ENCODE assay signal across 1 cellular context in the genomic region with DNA sequence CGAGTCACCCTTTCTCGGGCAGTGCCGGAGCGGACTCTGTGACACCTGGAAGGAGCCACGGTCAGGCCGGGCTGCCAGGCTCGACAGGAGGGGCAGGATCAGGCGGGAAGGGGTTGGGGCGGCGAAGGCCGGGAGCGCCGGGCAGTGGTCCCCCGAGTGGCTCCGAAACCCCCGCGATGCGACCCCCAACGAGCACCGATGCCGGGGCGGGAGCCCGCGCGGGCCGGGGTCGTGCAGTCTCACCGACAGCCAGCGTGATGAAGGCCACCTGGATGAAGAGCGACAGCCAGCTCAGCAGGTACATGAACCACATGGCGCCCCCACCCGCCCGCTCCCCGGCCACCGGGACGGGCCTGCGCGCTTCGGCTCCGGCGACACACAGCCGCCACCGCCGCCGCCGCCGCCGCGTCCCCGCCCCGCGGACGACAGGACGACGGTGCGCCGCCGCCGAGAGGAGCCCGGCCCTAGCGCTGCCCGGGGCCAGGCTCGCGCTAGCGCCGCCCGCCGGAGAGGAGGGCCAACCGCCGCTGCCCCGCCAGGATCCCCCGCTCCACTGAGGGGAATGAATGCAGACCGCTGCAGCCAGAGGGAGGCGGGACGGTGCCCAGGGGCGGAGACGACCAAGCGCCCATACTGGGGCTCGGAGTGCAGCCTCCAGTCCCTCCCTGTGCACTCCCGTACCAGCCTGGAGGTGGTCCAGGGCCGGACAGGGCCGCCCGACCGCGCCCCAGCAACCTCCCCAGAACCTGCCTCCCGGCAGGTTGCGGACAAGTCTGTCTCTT.
A peak's percentile ranks its signal among the peaks of the same experiment; 100 is the strongest.
TF ChIP-seq lines count a peak whose summit lies in the region.

A gene (minus strand): TSS at position 429 of the 782 bp plus-strand sequence. CDS start 116 bp downstream, at position 313.

TF ChIP-seq in HEK293, 187 proteins besides CTCF, POLR2A, EP300 and RAD21 (continued from another document):
- TF ChIP-seq, protein P1, sequence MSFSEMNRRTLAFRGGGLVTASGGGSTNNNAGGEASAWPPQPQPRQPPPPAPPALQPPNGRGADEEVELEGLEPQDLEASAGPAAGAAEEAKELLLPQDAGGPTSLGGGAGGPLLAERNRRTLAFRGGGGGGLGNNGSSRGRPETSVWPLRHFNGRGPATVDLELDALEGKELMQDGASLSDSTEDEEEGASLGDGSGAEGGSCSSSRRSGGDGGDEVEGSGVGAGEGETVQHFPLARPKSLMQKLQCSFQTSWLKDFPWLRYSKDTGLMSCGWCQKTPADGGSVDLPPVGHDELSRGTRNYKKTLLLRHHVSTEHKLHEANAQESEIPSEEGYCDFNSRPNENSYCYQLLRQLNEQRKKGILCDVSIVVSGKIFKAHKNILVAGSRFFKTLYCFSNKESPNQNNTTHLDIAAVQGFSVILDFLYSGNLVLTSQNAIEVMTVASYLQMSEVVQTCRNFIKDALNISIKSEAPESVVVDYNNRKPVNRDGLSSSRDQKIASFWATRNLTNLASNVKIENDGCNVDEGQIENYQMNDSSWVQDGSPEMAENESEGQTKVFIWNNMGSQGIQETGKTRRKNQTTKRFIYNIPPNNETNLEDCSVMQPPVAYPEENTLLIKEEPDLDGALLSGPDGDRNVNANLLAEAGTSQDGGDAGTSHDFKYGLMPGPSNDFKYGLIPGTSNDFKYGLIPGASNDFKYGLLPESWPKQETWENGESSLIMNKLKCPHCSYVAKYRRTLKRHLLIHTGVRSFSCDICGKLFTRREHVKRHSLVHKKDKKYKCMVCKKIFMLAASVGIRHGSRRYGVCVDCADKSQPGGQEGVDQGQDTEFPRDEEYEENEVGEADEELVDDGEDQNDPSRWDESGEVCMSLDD (tag by site-specific recombination; IDR thresholded peaks at IDR 0.05): no peak
- TF ChIP-seq ZNF391 (tag by site-specific recombination; IDR thresholded peaks at IDR 0.05; ENCODE audit: borderline replicate concordance, low read depth): 0 out of 2 replicates have a peak, but pooled peaks have one; percentile 54
- TF ChIP-seq WT1 (tag by site-specific recombination; IDR thresholded peaks at IDR 0.05): peak; percentile 51; the same call in 1 of the 2 replicates
- TF ChIP-seq ZNF184 (tag by site-specific recombination; IDR thresholded peaks at IDR 0.05): no peak
- TF ChIP-seq ZNF48 (tag by site-specific recombination; IDR thresholded peaks at IDR 0.05): no peak
- peak; percentile 49; the same call in 1 of the 2 replicates for TF ChIP-seq KLF8 (tag by site-specific recombination; IDR thresholded peaks at IDR 0.05)
- 0 out of 2 replicates have a peak, but pooled peaks have one; percentile 36 for TF ChIP-seq ZXDB (tag by site-specific recombination; IDR thresholded peaks at IDR 0.05)
- 0 out of 2 replicates have a peak, but pooled peaks have one; percentile 3 for TF ChIP-seq GLIS1 (tag by site-specific recombination; IDR thresholded peaks at IDR 0.05)
- TF ChIP-seq ZNF174 (tag by site-specific recombination; IDR thresholded peaks at IDR 0.05): no peak
- TF ChIP-seq, protein P2, sequence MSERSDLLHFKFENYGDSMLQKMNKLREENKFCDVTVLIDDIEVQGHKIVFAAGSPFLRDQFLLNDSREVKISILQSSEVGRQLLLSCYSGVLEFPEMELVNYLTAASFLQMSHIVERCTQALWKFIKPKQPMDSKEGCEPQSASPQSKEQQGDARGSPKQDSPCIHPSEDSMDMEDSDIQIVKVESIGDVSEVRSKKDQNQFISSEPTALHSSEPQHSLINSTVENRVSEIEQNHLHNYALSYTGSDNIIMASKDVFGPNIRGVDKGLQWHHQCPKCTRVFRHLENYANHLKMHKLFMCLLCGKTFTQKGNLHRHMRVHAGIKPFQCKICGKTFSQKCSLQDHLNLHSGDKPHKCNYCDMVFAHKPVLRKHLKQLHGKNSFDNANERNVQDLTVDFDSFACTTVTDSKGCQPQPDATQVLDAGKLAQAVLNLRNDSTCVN (tag by site-specific recombination; optimal IDR thresholded peaks at IDR 0.05): peak; percentile 64
- TF ChIP-seq, protein P3, sequence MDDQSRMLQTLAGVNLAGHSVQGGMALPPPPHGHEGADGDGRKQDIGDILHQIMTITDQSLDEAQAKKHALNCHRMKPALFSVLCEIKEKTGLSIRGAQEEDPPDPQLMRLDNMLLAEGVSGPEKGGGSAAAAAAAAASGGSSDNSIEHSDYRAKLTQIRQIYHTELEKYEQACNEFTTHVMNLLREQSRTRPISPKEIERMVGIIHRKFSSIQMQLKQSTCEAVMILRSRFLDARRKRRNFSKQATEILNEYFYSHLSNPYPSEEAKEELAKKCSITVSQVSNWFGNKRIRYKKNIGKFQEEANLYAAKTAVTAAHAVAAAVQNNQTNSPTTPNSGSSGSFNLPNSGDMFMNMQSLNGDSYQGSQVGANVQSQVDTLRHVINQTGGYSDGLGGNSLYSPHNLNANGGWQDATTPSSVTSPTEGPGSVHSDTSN (CRISPR knock-in tag; IDR thresholded peaks at IDR 0.05): peak; percentile 79
- peak; percentile 66; the same call in 1 of the 2 replicates for TF ChIP-seq ZSCAN30 (tag by site-specific recombination; IDR thresholded peaks at IDR 0.05)
- TF ChIP-seq ZNF837 (tag by site-specific recombination; IDR thresholded peaks at IDR 0.05): no peak
- TF ChIP-seq ZNF600 (tag by site-specific recombination; IDR thresholded peaks at IDR 0.05): peak; percentile 86
- peak; percentile 34; the same call in 1 of the 2 replicates for TF ChIP-seq ZNF561 (tag by site-specific recombination; IDR thresholded peaks at IDR 0.05; ENCODE audit: borderline replicate concordance)
- TF ChIP-seq, protein P4, sequence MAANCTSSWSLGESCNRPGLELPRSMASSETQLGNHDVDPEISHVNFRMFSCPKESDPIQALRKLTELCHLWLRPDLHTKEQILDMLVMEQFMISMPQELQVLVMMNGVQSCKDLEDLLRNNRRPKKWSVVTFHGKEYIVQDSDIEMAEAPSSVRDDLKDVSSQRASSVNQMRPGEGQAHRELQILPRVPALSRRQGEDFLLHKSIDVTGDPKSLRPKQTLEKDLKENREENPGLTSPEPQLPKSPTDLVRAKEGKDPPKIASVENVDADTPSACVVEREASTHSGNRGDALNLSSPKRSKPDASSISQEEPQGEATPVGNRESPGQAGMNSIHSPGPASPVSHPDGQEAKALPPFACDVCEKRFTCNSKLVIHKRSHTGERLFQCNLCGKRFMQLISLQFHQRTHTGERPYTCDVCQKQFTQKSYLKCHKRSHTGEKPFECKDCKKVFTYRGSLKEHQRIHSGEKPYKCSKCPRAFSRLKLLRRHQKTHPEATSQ (tag by site-specific recombination; IDR thresholded peaks at IDR 0.05): no peak
- TF ChIP-seq ZBTB48 (tag by site-specific recombination; IDR thresholded peaks at IDR 0.05): peak; percentile 56; the same call in 1 of the 2 replicates
- TF ChIP-seq ZNF366 (tag by site-specific recombination; conservative IDR thresholded peaks at IDR 0.05): peak; percentile 33; the same call in 1 of the 2 replicates
- TF ChIP-seq, protein P5, sequence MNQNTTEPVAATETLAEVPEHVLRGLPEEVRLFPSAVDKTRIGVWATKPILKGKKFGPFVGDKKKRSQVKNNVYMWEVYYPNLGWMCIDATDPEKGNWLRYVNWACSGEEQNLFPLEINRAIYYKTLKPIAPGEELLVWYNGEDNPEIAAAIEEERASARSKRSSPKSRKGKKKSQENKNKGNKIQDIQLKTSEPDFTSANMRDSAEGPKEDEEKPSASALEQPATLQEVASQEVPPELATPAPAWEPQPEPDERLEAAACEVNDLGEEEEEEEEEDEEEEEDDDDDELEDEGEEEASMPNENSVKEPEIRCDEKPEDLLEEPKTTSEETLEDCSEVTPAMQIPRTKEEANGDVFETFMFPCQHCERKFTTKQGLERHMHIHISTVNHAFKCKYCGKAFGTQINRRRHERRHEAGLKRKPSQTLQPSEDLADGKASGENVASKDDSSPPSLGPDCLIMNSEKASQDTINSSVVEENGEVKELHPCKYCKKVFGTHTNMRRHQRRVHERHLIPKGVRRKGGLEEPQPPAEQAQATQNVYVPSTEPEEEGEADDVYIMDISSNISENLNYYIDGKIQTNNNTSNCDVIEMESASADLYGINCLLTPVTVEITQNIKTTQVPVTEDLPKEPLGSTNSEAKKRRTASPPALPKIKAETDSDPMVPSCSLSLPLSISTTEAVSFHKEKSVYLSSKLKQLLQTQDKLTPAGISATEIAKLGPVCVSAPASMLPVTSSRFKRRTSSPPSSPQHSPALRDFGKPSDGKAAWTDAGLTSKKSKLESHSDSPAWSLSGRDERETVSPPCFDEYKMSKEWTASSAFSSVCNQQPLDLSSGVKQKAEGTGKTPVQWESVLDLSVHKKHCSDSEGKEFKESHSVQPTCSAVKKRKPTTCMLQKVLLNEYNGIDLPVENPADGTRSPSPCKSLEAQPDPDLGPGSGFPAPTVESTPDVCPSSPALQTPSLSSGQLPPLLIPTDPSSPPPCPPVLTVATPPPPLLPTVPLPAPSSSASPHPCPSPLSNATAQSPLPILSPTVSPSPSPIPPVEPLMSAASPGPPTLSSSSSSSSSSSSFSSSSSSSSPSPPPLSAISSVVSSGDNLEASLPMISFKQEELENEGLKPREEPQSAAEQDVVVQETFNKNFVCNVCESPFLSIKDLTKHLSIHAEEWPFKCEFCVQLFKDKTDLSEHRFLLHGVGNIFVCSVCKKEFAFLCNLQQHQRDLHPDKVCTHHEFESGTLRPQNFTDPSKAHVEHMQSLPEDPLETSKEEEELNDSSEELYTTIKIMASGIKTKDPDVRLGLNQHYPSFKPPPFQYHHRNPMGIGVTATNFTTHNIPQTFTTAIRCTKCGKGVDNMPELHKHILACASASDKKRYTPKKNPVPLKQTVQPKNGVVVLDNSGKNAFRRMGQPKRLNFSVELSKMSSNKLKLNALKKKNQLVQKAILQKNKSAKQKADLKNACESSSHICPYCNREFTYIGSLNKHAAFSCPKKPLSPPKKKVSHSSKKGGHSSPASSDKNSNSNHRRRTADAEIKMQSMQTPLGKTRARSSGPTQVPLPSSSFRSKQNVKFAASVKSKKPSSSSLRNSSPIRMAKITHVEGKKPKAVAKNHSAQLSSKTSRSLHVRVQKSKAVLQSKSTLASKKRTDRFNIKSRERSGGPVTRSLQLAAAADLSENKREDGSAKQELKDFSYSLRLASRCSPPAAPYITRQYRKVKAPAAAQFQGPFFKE (tag by site-specific recombination; IDR thresholded peaks at IDR 0.05; ENCODE audit: borderline replicate concordance): no peak
- 0 out of 2 replicates have a peak, but pooled peaks have one; percentile 39 for TF ChIP-seq SP7 (tag by site-specific recombination; IDR thresholded peaks at IDR 0.05)
- no peak for TF ChIP-seq ZFHX2 (tag by site-specific recombination; conservative IDR thresholded peaks at IDR 0.05)
- TF ChIP-seq, protein P6, sequence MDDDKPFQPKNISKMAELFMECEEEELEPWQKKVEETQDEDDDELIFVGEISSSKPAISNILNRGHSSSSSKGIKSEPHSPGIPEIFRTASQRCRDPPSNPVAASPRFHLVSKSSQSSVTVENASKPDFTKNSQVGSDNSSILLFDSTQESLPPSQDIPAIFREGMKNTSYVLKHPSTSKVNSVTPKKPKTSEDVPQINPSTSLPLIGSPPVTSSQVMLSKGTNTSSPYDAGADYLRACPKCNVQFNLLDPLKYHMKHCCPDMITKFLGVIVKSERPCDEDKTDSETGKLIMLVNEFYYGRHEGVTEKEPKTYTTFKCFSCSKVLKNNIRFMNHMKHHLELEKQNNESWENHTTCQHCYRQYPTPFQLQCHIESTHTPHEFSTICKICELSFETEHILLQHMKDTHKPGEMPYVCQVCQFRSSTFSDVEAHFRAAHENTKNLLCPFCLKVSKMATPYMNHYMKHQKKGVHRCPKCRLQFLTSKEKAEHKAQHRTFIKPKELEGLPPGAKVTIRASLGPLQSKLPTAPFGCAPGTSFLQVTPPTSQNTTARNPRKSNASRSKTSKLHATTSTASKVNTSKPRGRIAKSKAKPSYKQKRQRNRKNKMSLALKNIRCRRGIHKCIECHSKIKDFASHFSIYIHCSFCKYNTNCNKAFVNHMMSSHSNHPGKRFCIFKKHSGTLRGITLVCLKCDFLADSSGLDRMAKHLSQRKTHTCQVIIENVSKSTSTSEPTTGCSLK (tag by site-specific recombination; IDR thresholded peaks at IDR 0.05): no peak
- no peak for TF ChIP-seq ZNF114 (tag by site-specific recombination; IDR thresholded peaks at IDR 0.05)
- TF ChIP-seq, protein P7, sequence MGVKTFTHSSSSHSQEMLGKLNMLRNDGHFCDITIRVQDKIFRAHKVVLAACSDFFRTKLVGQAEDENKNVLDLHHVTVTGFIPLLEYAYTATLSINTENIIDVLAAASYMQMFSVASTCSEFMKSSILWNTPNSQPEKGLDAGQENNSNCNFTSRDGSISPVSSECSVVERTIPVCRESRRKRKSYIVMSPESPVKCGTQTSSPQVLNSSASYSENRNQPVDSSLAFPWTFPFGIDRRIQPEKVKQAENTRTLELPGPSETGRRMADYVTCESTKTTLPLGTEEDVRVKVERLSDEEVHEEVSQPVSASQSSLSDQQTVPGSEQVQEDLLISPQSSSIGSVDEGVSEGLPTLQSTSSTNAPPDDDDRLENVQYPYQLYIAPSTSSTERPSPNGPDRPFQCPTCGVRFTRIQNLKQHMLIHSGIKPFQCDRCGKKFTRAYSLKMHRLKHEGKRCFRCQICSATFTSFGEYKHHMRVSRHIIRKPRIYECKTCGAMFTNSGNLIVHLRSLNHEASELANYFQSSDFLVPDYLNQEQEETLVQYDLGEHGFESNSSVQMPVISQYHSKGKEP (tag by site-specific recombination; IDR thresholded peaks at IDR 0.05): peak; percentile 81
- TF ChIP-seq SP2 (tag by site-specific recombination; IDR thresholded peaks at IDR 0.05): peak; percentile 90
- TF ChIP-seq ZNF223 (tag by site-specific recombination; IDR thresholded peaks at IDR 0.05): peak; percentile 85; the same call in 1 of the 2 replicates
- TF ChIP-seq ZNF843 (tag by site-specific recombination; IDR thresholded peaks at IDR 0.05): no peak
- 0 out of 2 replicates have a peak, but pooled peaks have one; percentile 11 for TF ChIP-seq ZFP37 (tag by site-specific recombination; IDR thresholded peaks at IDR 0.05)
- no peak for TF ChIP-seq ZSCAN23 (tag by site-specific recombination; IDR thresholded peaks at IDR 0.05)
- TF ChIP-seq ZNF658 (tag by site-specific recombination; IDR thresholded peaks at IDR 0.05): no peak
- TF ChIP-seq ZNF623 (tag by site-specific recombination; IDR thresholded peaks at IDR 0.05): no peak
- TF ChIP-seq ZNF510 (tag by site-specific recombination; IDR thresholded peaks at IDR 0.05; ENCODE audit: insufficient replicate concordance): no peak
- no peak for TF ChIP-seq ZNF664 (tag by site-specific recombination; IDR thresholded peaks at IDR 0.05)
- no peak for TF ChIP-seq ZNF629 (tag by site-specific recombination; IDR thresholded peaks at IDR 0.05)
- peak; percentile 89 for TF ChIP-seq ZNF660 (tag by site-specific recombination; IDR thresholded peaks at IDR 0.05)
- TF ChIP-seq ZNF335 (tag by site-specific recombination; conservative IDR thresholded peaks at IDR 0.05): 0 out of 2 replicates have a peak, but pooled peaks have one; percentile 19
- TF ChIP-seq, protein P8, sequence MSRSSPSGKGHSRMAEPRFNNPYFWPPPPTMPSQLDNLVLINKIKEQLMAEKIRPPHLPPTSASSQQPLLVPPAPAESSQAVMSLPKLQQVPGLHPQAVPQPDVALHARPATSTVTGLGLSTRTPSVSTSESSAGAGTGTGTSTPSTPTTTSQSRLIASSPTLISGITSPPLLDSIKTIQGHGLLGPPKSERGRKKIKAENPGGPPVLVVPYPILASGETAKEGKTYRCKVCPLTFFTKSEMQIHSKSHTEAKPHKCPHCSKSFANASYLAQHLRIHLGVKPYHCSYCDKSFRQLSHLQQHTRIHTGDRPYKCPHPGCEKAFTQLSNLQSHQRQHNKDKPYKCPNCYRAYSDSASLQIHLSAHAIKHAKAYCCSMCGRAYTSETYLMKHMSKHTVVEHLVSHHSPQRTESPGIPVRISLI (tag by site-specific recombination; IDR thresholded peaks at IDR 0.05): no peak
- no peak for TF ChIP-seq ZNF202 (tag by site-specific recombination; IDR thresholded peaks at IDR 0.05; ENCODE audit: borderline replicate concordance)
- no peak for TF ChIP-seq KLF9 (tag by site-specific recombination; IDR thresholded peaks at IDR 0.05; ENCODE audit: low read depth)
